Comparison of ENCODE assay signal across 1 cellular context in the genomic region with DNA sequence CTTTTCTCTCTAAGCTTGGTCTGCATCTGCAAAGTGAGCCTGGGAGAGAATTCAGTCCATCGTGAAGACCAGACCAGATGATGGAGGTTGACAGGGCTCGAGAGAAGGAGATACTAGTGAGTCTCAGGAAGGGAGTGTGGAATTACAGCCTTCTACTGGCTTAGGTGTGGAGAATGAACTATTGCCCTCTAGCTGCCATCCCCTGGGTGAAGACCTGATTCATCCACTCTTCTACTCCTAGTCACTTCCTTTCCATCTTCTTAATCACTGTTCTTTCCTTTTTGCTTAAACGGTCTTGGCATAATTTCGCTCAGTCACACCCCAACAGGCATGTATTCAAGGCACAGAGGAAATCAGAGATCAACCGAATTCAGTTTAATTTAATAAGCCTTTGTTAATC.
TF ChIP-seq lines count a peak whose summit lies in the region.

No MANE protein-coding gene starts in this region.

TF ChIP-seq in SK-N-SH, 30 proteins besides CTCF, POLR2A, EP300 and RAD21 (continued from another document):
- no peak for TF ChIP-seq REST (IDR thresholded peaks at IDR 0.05; ENCODE audit: low read depth, low read length)
- TF ChIP-seq MXI1 (IDR thresholded peaks at IDR 0.05; ENCODE audit: low read depth, low read length), result no peak
- no peak for TF ChIP-seq GATA2 (CRISPR knock-in tag; IDR thresholded peaks at IDR 0.05)
- TF ChIP-seq FOSL2 (IDR thresholded peaks at IDR 0.05; ENCODE audit: borderline replicate concordance, low read depth), result 0 out of 2 replicates have a peak, but pooled peaks have one; percentile 3
